Comparison of ENCODE assay signal across 8 cellular contexts in the genomic region with DNA sequence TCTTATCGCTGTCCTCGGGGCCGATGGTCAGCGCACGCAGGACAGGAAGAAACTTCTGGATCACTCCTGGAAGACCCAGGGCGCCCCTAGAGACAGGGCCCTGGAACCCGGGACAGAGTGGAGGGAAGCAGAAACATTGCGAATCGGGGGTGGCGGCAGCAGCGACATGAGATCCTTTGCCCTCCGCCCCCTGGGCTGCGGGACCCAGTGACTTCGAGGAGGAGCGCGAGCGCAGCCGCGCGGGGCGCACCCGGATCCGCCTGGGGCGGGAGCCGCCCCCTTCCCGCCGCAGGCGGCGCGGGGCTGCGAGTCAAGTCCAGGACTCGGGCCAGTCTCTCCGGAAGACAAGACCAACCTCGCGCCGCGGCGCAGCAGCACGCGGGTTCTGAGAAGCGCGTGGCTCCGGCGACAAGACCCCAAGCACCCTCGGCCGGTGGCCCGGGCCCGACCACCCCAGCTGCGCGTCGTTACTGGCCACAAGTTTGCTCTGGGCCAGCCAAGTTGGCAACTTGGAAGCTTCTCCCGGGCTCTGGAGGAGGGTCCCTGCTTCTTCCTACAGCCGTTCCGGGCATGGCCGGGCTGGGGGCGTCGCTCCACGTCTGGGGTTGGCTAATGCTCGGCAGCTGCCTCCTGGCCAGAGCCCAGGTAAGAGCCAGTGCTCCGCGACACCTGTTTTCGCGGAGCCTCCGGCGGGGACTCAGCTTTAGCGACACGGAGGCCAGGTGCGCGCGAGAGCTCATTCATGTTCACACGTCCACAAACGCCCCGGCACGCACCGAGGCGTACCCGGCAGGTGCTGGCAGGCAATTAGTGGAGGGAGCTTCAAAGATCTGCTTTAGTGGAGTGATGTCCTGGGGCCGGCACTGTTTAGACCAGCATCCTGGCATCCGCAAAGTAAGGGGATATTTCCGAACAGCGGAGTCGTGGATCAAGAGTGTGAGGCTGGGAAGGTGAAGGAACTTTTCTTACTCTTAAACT. TPM values are rescaled to one million over a fixed set of nuclear protein-coding genes. Genes with fewer than 3 reads are reported as not detected.
A peak's percentile ranks its signal among the peaks of the same experiment; 100 is the strongest.
DNase-seq lines count a peak whose midpoint lies in the region; ATAC-seq, FAIRE-seq and TF ChIP-seq lines count a peak whose summit lies in the region.

A gene with protein sequence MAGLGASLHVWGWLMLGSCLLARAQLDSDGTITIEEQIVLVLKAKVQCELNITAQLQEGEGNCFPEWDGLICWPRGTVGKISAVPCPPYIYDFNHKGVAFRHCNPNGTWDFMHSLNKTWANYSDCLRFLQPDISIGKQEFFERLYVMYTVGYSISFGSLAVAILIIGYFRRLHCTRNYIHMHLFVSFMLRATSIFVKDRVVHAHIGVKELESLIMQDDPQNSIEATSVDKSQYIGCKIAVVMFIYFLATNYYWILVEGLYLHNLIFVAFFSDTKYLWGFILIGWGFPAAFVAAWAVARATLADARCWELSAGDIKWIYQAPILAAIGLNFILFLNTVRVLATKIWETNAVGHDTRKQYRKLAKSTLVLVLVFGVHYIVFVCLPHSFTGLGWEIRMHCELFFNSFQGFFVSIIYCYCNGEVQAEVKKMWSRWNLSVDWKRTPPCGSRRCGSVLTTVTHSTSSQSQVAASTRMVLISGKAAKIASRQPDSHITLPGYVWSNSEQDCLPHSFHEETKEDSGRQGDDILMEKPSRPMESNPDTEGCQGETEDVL (plus strand): TSS at position 319 of the 978 bp plus-strand sequence. CDS start 252 bp downstream, at position 571.

- H3K27me3 Mint-ChIP-seq in MCF 10A (ENCODE audit: insufficient read depth, unreplicated experiment): peaks cover 55% of the 10 kb centered on the region
- H3K27me3 Mint-ChIP-seq in astrocyte (ENCODE audit: low read depth, unreplicated experiment): peaks cover 34% of the 10 kb centered on the region
- peaks cover 58% of the 10 kb centered on the region for H3K27me3 Mint-ChIP-seq in activated T-helper 2 cell treated with anti-CD3 and anti-CD28 coated beads, Interferon-gamma antibody, Interleukin-2, Interleukin-4, amounts not matched to agents 10 μg/mL and 5 μg/mL and 100 μg/mL, durations not matched to agents 14 hours and 24 hours and 36 hours (ENCODE audit: low read depth)

- ATAC-seq in left lobe of liver (peak; percentile 31), GM21360 (IDR thresholded peaks at IDR 0.05; ENCODE audit: unreplicated experiment) (no peak)

- H3K36me3 ChIP-seq in breast epithelium: no peaks in the 10 kb centered on the region
- no peaks in the 10 kb centered on the region for H3K36me3 ChIP-seq in astrocyte (ENCODE audit: insufficient read depth, low read length)

- intact Hi-C loops in breast epithelium (cut with DNase I; ENCODE audit: low total_unique reads) (no loop called here), MCF 10A (cut with micrococcal nuclease) (loop anchor here (10.0 kb wide), 1 partner anchor 1148 kb away; no protein-coding TSS in a partner anchor)
- intact Hi-C loops in activated T-helper 2 cell treated with anti-CD3 and anti-CD28 coated beads, Interferon-gamma antibody, Interleukin-2, Interleukin-4, amounts not matched to agents 10 μg/mL and 5 μg/mL and 100 μg/mL, durations not matched to agents 14 hours and 24 hours and 36 hours (cut with micrococcal nuclease): loop anchor here (10.0 kb wide), 3 partner anchors 798 to 1168 kb away; partner anchors contain the start of gene MAP2

- peak within 1 kb of the TSS; percentile 83 for H3K4me2 ChIP-seq in astrocyte (ENCODE audit: low read length)

- H3K9me3 Mint-ChIP-seq in MCF 10A (ENCODE audit: unreplicated experiment): no peaks in the 10 kb centered on the region
- H3K9me3 Mint-ChIP-seq in astrocyte (ENCODE audit: unreplicated experiment): no peaks in the 10 kb centered on the region
- H3K9me3 Mint-ChIP-seq in activated T-helper 2 cell treated with anti-CD3 and anti-CD28 coated beads, Interferon-gamma antibody, Interleukin-2, Interleukin-4, amounts not matched to agents 10 μg/mL and 5 μg/mL and 100 μg/mL, durations not matched to agents 14 hours and 24 hours and 36 hours: no peaks in the 10 kb centered on the region

- FAIRE-seq in astrocyte (lab: Jason Lieb, UNC): no peak
- no peak for FAIRE-seq in urothelium cell line (lab: Jason Lieb, UNC)

- CTCF ChIA-PET in MCF 10A (lab: Yijun Ruan, JAX): interaction anchor here (0.6 to 1.4 kb wide), 13 partner anchors 10 to 1999 kb away, joined by 3 to 7 read pairs (median 4); no protein-coding TSS in a partner anchor

- no peak within 1 kb of the TSS for H3K27ac Mint-ChIP-seq in MCF 10A (ENCODE audit: low read depth, unreplicated experiment)
- no peak within 1 kb of the TSS for H3K27ac Mint-ChIP-seq in astrocyte (ENCODE audit: unreplicated experiment)
- H3K27ac Mint-ChIP-seq in activated T-helper 2 cell treated with anti-CD3 and anti-CD28 coated beads, Interferon-gamma antibody, Interleukin-2, Interleukin-4, amounts not matched to agents 10 μg/mL and 5 μg/mL and 100 μg/mL, durations not matched to agents 14 hours and 24 hours and 36 hours: no peak within 1 kb of the TSS

- no peaks in the 10 kb centered on the region for H3K9me3 ChIP-seq in breast epithelium
- H3K9me3 ChIP-seq in astrocyte (ENCODE audit: insufficient read depth, low read depth, low read length): no peaks in the 10 kb centered on the region

- H3K9ac ChIP-seq in astrocyte (ENCODE audit: low read length): no peak within 1 kb of the TSS

- TF ChIP-seq CTCF in breast epithelium (IDR thresholded peaks at IDR 0.05) (no peak), MCF 10A (IDR thresholded peaks at IDR 0.05; ENCODE audit: unreplicated experiment) (no peak), astrocyte (IDR thresholded peaks at IDR 0.05; ENCODE audit: insufficient read depth, low read depth, low read length) (no peak)

- no TSS peak for BruUV-seq in MCF 10A (replicated peaks; lab: Mats Ljungman, UMichigan)

- no peaks in the 10 kb centered on the region for H3K79me2 ChIP-seq in astrocyte (ENCODE audit: insufficient read depth, low read length)

- no peak for TF ChIP-seq POLR2A in breast epithelium (IDR thresholded peaks at IDR 0.05)

- no peak for DNase-seq in breast epithelium (ENCODE audit: low spot score in 2 of 2)
- no peak for DNase-seq in MCF 10A (ENCODE audit: unreplicated experiment)
- DNase-seq in astrocyte (ENCODE audit: low read depth): peak; percentile 2
- no peak for DNase-seq in left lobe of liver (ENCODE audit: low spot score)
- peak; percentile 10 for DNase-seq in urothelium cell line (ENCODE audit: low spot score)
- DNase-seq in activated T-helper 2 cell treated with anti-CD3 and anti-CD28 coated beads, Interferon-gamma antibody, Interleukin-2, Interleukin-4, amounts not matched to agents 10 μg/mL and 5 μg/mL and 100 μg/mL, durations not matched to agents 14 hours and 24 hours and 36 hours (ENCODE audit: low spot score): no peak
- DNase-seq in central memory CD4-positive, alpha-beta T cell: no peak

- no peaks in the 10 kb centered on the region for H3K4me1 Mint-ChIP-seq in MCF 10A (ENCODE audit: insufficient read depth, unreplicated experiment)
- H3K4me1 Mint-ChIP-seq in astrocyte (ENCODE audit: low read depth, unreplicated experiment): peaks cover 7% of the 10 kb centered on the region
- peaks cover 2% of the 10 kb centered on the region for H3K4me1 Mint-ChIP-seq in activated T-helper 2 cell treated with anti-CD3 and anti-CD28 coated beads, Interferon-gamma antibody, Interleukin-2, Interleukin-4, amounts not matched to agents 10 μg/mL and 5 μg/mL and 100 μg/mL, durations not matched to agents 14 hours and 24 hours and 36 hours (ENCODE audit: low read depth)

- peaks cover 0 to 16% of the 10 kb centered on the region in 2 donors for H3K27me3 ChIP-seq in breast epithelium
- peaks cover 33% of the 10 kb centered on the region for H3K27me3 ChIP-seq in astrocyte (ENCODE audit: insufficient read depth, low read length)

- H3K4me1 ChIP-seq in breast epithelium: no peaks in the 10 kb centered on the region
- peaks cover 10% of the 10 kb centered on the region for H3K4me1 ChIP-seq in astrocyte (ENCODE audit: insufficient read depth, low read length)

- peak within 1 kb of the TSS; percentile 16 to 58 (median 43) for H3K4me3 ChIP-seq in breast epithelium
- peak within 1 kb of the TSS; percentile 42 for H3K4me3 ChIP-seq in astrocyte (ENCODE audit: insufficient read depth, low read depth, low read length)

- POLR2A ChIA-PET in MCF 10A (lab: Yijun Ruan, JAX): interaction anchor here (0.7 kb wide), 1 partner anchor 836 kb away, joined by 3 read pairs; no protein-coding TSS in a partner anchor

- H3K27ac ChIP-seq in breast epithelium (no peak within 1 kb of the TSS), astrocyte (ENCODE audit: low read depth, low read length) (no peak within 1 kb of the TSS)

- no peaks in the 10 kb centered on the region for H3K36me3 Mint-ChIP-seq in MCF 10A (ENCODE audit: insufficient read depth, unreplicated experiment)
- no peaks in the 10 kb centered on the region for H3K36me3 Mint-ChIP-seq in astrocyte (ENCODE audit: low read depth, unreplicated experiment)
- H3K36me3 Mint-ChIP-seq in activated T-helper 2 cell treated with anti-CD3 and anti-CD28 coated beads, Interferon-gamma antibody, Interleukin-2, Interleukin-4, amounts not matched to agents 10 μg/mL and 5 μg/mL and 100 μg/mL, durations not matched to agents 14 hours and 24 hours and 36 hours (ENCODE audit: low read depth): no peaks in the 10 kb centered on the region

- H4K20me1 ChIP-seq in astrocyte (ENCODE audit: insufficient read depth, low read length): no peaks in the 10 kb centered on the region

- peak within 1 kb of the TSS; percentile 77 for H2AFZ ChIP-seq in astrocyte (ENCODE audit: low read depth, low read length)

- H3K4me3 Mint-ChIP-seq in MCF 10A (ENCODE audit: unreplicated experiment) (no peak within 1 kb of the TSS), astrocyte (ENCODE audit: unreplicated experiment) (peak within 1 kb of the TSS; percentile 84)
- H3K4me3 Mint-ChIP-seq in activated T-helper 2 cell treated with anti-CD3 and anti-CD28 coated beads, Interferon-gamma antibody, Interleukin-2, Interleukin-4, amounts not matched to agents 10 μg/mL and 5 μg/mL and 100 μg/mL, durations not matched to agents 14 hours and 24 hours and 36 hours (ENCODE audit: low read depth): no peak within 1 kb of the TSS

RNA-seq across cellular contexts. Expression of the gene that starts here (rescaled TPM):
- 1 to 10 TPM in 2 of 3 donors, under 1 TPM in 1; 0.64 to 3.3 (median 1.2) TPM for total RNA-seq in breast epithelium
- total RNA-seq in MCF 10A (2022): not detected in 2 replicates
- total RNA-seq in astrocyte: not detected in 2 replicates
- 0.18 TPM for total RNA-seq in left lobe of liver
- total RNA-seq in activated T-helper 2 cell treated with anti-CD3 and anti-CD28 coated beads, Interferon-gamma antibody, Interleukin-2, Interleukin-4, amounts not matched to agents 10 μg/mL and 5 μg/mL and 100 μg/mL, durations not matched to agents 14 hours and 24 hours and 36 hours: 0.07 and 0.14 TPM in 2 replicates

Comparison
In these comparisons a context has a peak if more than half of its experiments do, and no peak if none do; other contexts are left out.
1. Peak in DNase-seq, H3K4me3 ChIP-seq and H3K4me2 ChIP-seq in astrocyte; RNA of the gene not detected or under 1 TPM.
2. Peak in ATAC-seq in left lobe of liver; RNA of the gene not detected or under 1 TPM.